In genomic region chr3:42408156-42408555, GRCh38 we compare ENCODE assay signal across 29 cellular contexts. TPM values are rescaled to one million over a fixed set of nuclear protein-coding genes. Genes with fewer than 3 reads are reported as not detected.
DNase-seq lines count a peak whose midpoint lies in the region; ATAC-seq and TF ChIP-seq lines count a peak whose summit lies in the region.
"Had no signal": no experiment of that assay in that cellular context is flagged by ENCODE, and none has a peak within 500 bp of the region (broad histone marks: within the 10 kb centered on the region; RNA-seq: fewer than 3 reads in every experiment).

No MANE protein-coding gene starts in this region.

- H3F3A ChIP-seq in GM23338 (replicated peaks; ENCODE audit: low read depth): no peaks in the 10 kb centered on the region

- H2AFZ ChIP-seq in GM23338 (no peak overlapping the region), mammary epithelial cell (ENCODE audit: low read depth, low read length) (peak overlapping the region; percentile 29), trophoblast cell (ENCODE audit: insufficient read depth, low read length, poor library complexity) (no peak overlapping the region)

- no peak overlapping the region for H3K4ac ChIP-seq in trophoblast cell (ENCODE audit: low read depth, low read length)

- H3K36me3 ChIP-seq in cardiac muscle cell (no peaks in the 10 kb centered on the region), GM23338 (ENCODE audit: insufficient read depth) (no peaks in the 10 kb centered on the region), mammary epithelial cell (ENCODE audit: insufficient read depth, low read length) (no peaks in the 10 kb centered on the region), trophoblast cell (ENCODE audit: control insufficient read depth in 1 of 2, insufficient read depth in 2 of 2, low read length in 2 of 2) (no peaks in the 10 kb centered on the region)
- H3K36me3 ChIP-seq: BE2C, BLaER1 had no signal

- no peak overlapping the region for H4K12ac ChIP-seq in trophoblast cell (ENCODE audit: low read depth, low read length)

- H2BK12ac ChIP-seq in trophoblast cell (ENCODE audit: low read length): no peak overlapping the region

- H4K20me1 ChIP-seq in GM23338 (replicated peaks; ENCODE audit: insufficient read depth): no peaks in the 10 kb centered on the region
- no peaks in the 10 kb centered on the region for H4K20me1 ChIP-seq in mammary epithelial cell (ENCODE audit: insufficient read depth, low read length)
- H4K20me1 ChIP-seq: BLaER1 had no signal

- dilution Hi-C loops in mammary epithelial cell (cut with HindIII; ENCODE audit: low sequenced_read_pairs): no loop called here

- H3K9me3 Mint-ChIP-seq in GM23338 (no peaks in the 10 kb centered on the region; the same call in 1 of the 3 replicates), endothelial cell (ENCODE audit: unreplicated experiment) (no peaks in the 10 kb centered on the region)
- no peaks in the 10 kb centered on the region for H3K9me3 Mint-ChIP-seq in activated naive CD8-positive, alpha-beta T cell treated with anti-CD3 and anti-CD28 coated beads for 36 hours

- no peak overlapping the region for H2BK120ac ChIP-seq in trophoblast cell (ENCODE audit: insufficient read depth, low read length, poor library complexity)

- no peaks in the 10 kb centered on the region for H3K36me3 Mint-ChIP-seq in GM23338 (ENCODE audit: low read depth)
- H3K36me3 Mint-ChIP-seq in endothelial cell (ENCODE audit: low read depth, unreplicated experiment): no peaks in the 10 kb centered on the region
- H3K36me3 Mint-ChIP-seq in activated naive CD8-positive, alpha-beta T cell treated with anti-CD3 and anti-CD28 coated beads for 36 hours: no peaks in the 10 kb centered on the region
- H3K36me3 Mint-ChIP-seq: CD14-positive monocyte; CD4-positive, alpha-beta memory T cell; CD4-positive, CD25-positive, alpha-beta regulatory T cell; CD8-positive, alpha-beta memory T cell had no signal

- no peak overlapping the region for H4K91ac ChIP-seq in trophoblast cell (ENCODE audit: low read depth, low read length)

- CTCF ChIA-PET in mammary epithelial cell (lab: Charles Lee; ENCODE audit: low non-redundant PET): no interaction called here

- H3K27ac ChIP-seq in cardiac muscle cell: peak overlapping the region; percentile 79
- no peak overlapping the region for H3K27ac ChIP-seq in right cardiac atrium (ENCODE audit: low read length)
- H3K27ac ChIP-seq in GM23338 (ENCODE audit: low read depth): no peak overlapping the region
- H3K27ac ChIP-seq in mammary epithelial cell (ENCODE audit: insufficient read depth, low read depth, low read length): no peak overlapping the region
- no peak overlapping the region for H3K27ac ChIP-seq in trophoblast cell (ENCODE audit: low read depth, low read length)
- H3K27ac ChIP-seq: BLaER1 had no signal

- H2BK5ac ChIP-seq in trophoblast cell (ENCODE audit: low read depth, low read length, poor library complexity): no peak overlapping the region

- H3K4me1 ChIP-seq in cardiac muscle cell (ENCODE audit: low read depth) (peaks cover 24% of the 10 kb centered on the region), right cardiac atrium (ENCODE audit: control insufficient read depth, insufficient read depth, low read length) (no peaks in the 10 kb centered on the region), GM23338 (ENCODE audit: insufficient read depth) (no peaks in the 10 kb centered on the region), mammary epithelial cell (ENCODE audit: insufficient read depth, low read length) (peaks cover 11% of the 10 kb centered on the region), trophoblast cell (ENCODE audit: control insufficient read depth in 1 of 2, insufficient read depth in 2 of 2, low read length in 2 of 2) (peaks cover 0 to 7% of the 10 kb centered on the region in 2 experiments)
- H3K4me1 ChIP-seq: BE2C, BLaER1 had no signal

- H3K4me2 ChIP-seq in GM23338 (no peak overlapping the region), mammary epithelial cell (ENCODE audit: insufficient read depth, low read depth, low read length) (no peak overlapping the region), trophoblast cell (ENCODE audit: low read length) (no peak overlapping the region)
- H3K4me2 ChIP-seq: BLaER1 had no signal

- no TSS peak for BruUV-seq in mammary epithelial cell (replicated peaks; lab: Mats Ljungman, UMichigan)

- H3K4me3 Mint-ChIP-seq in GM23338 (no peak overlapping the region), endothelial cell (ENCODE audit: unreplicated experiment) (no peak overlapping the region)
- no peak overlapping the region for H3K4me3 Mint-ChIP-seq in activated naive CD8-positive, alpha-beta T cell treated with anti-CD3 and anti-CD28 coated beads for 36 hours
- H3K4me3 Mint-ChIP-seq: CD14-positive monocyte; CD4-positive, alpha-beta memory T cell; CD4-positive, CD25-positive, alpha-beta regulatory T cell; CD8-positive, alpha-beta memory T cell had no signal

- DNase-seq in cardiac muscle cell (ENCODE audit: low read depth in 1 of 2, low spot score in 1 of 2) (no peak), right cardiac atrium (no peak), GM23338 (ENCODE audit: low spot score) (no peak), mammary epithelial cell (no peak), trophoblast cell (no peak), endothelial cell (ENCODE audit: low spot score) (no peak), NCI-H1930 (lab: John Stamatoyannopoulos, UW) (no peak)
- DNase-seq in activated naive CD8-positive, alpha-beta T cell treated with anti-CD3 and anti-CD28 coated beads for 36 hours: no peak
- DNase-seq: 8988T; ACHN; BE2C; C1 segment of cervical spinal cord; CD4-positive, alpha-beta memory T cell; CD4-positive, CD25-positive, alpha-beta regulatory T cell; CD8-positive, alpha-beta memory T cell; COR-L47; DMS 273 treated with DMSO at 0.1 percent for 48 hours; DMS153; DMS53; DMS79; DND-41; EL; GDM1 had no signal

- H3K23ac ChIP-seq in trophoblast cell (ENCODE audit: low read length): no peak overlapping the region

- H3K79me1 ChIP-seq in trophoblast cell (ENCODE audit: low read length): no peaks in the 10 kb centered on the region

- no peak overlapping the region for H3K4me3 ChIP-seq in cardiac muscle cell
- no peak overlapping the region for H3K4me3 ChIP-seq in right cardiac atrium (ENCODE audit: low read length)
- no peak overlapping the region for H3K4me3 ChIP-seq in GM23338
- no peak overlapping the region for H3K4me3 ChIP-seq in mammary epithelial cell (replicated peaks in 1 of 3; ENCODE audit: insufficient read depth in 1 of 3, low read depth in 2 of 3, low read length in 3 of 3)
- no peak overlapping the region for H3K4me3 ChIP-seq in trophoblast cell (ENCODE audit: low read depth, low read length)
- H3K4me3 ChIP-seq: BLaER1, GM12878 had no signal

- H3K79me2 ChIP-seq in GM23338 (replicated peaks; ENCODE audit: insufficient read depth): no peaks in the 10 kb centered on the region
- no peaks in the 10 kb centered on the region for H3K79me2 ChIP-seq in mammary epithelial cell (ENCODE audit: insufficient read depth, low read length)
- H3K79me2 ChIP-seq in trophoblast cell (ENCODE audit: control insufficient read depth, insufficient read depth, low read length, poor library complexity): no peaks in the 10 kb centered on the region

- intact Hi-C loops in right cardiac atrium (cut with DNase I) (no loop called here), mammary epithelial cell (cut with micrococcal nuclease) (no loop called here)

- H2AK5ac ChIP-seq in trophoblast cell (ENCODE audit: low read length): no peak overlapping the region

- H3K27me3 Mint-ChIP-seq in GM23338 (ENCODE audit: insufficient read depth, low read depth, poor library complexity) (peaks cover 2% of the 10 kb centered on the region), endothelial cell (ENCODE audit: unreplicated experiment) (peaks cover 4% of the 10 kb centered on the region)
- H3K27me3 Mint-ChIP-seq in activated naive CD8-positive, alpha-beta T cell treated with anti-CD3 and anti-CD28 coated beads for 36 hours: no peaks in the 10 kb centered on the region
- H3K27me3 Mint-ChIP-seq: CD4-positive, CD25-positive, alpha-beta regulatory T cell had no signal

- H3K27me3 ChIP-seq in cardiac muscle cell (no peaks in the 10 kb centered on the region), right cardiac atrium (ENCODE audit: control insufficient read depth, insufficient read depth) (no peaks in the 10 kb centered on the region), GM23338 (ENCODE audit: insufficient read depth) (no peaks in the 10 kb centered on the region), mammary epithelial cell (ENCODE audit: insufficient read depth, low read length) (no peaks in the 10 kb centered on the region), trophoblast cell (ENCODE audit: insufficient read depth, low read length) (no peaks in the 10 kb centered on the region)
- H3K27me3 ChIP-seq: BE2C, BLaER1 had no signal

- H4K8ac ChIP-seq in trophoblast cell (ENCODE audit: low read depth, low read length): no peak overlapping the region

- H3K14ac ChIP-seq in trophoblast cell (ENCODE audit: low read length): no peak overlapping the region

- no peak overlapping the region for H3K9ac ChIP-seq in mammary epithelial cell (ENCODE audit: insufficient read depth, low read length)
- H3K9ac ChIP-seq in trophoblast cell (ENCODE audit: low read length): no peak overlapping the region
- H3K9ac ChIP-seq: BLaER1 had no signal

- H3K27ac Mint-ChIP-seq in GM23338: peak overlapping the region; percentile 39; the same call in 1 of the 2 replicates
- no peak overlapping the region for H3K27ac Mint-ChIP-seq in endothelial cell (ENCODE audit: unreplicated experiment)
- H3K27ac Mint-ChIP-seq in activated naive CD8-positive, alpha-beta T cell treated with anti-CD3 and anti-CD28 coated beads for 36 hours: no peak overlapping the region
- H3K27ac Mint-ChIP-seq: CD14-positive monocyte; CD4-positive, CD25-positive, alpha-beta regulatory T cell; CD8-positive, alpha-beta memory T cell had no signal

- H3K9me2 ChIP-seq in GM23338 (ENCODE audit: insufficient read depth): peaks cover 8% of the 10 kb centered on the region; the same call in 1 of the 2 replicates

- H3K4me1 Mint-ChIP-seq in GM23338 (peaks cover under 1% of the 10 kb centered on the region; the same call in 1 of the 3 replicates), endothelial cell (ENCODE audit: unreplicated experiment) (no peaks in the 10 kb centered on the region)
- H3K4me1 Mint-ChIP-seq in activated naive CD8-positive, alpha-beta T cell treated with anti-CD3 and anti-CD28 coated beads for 36 hours: peaks cover 8% of the 10 kb centered on the region
- H3K4me1 Mint-ChIP-seq: CD14-positive monocyte had no signal

- H3K18ac ChIP-seq in trophoblast cell (ENCODE audit: low read length): peak overlapping the region; percentile 30

- ATAC-seq in right cardiac atrium (no peak), GM23338 (no peak)
- ATAC-seq: GM12878 had no signal

- WGBS in right cardiac atrium: 81% methylated on average over 2 of the region's 2 CpGs
- 100% methylated on average over 1 of the region's 2 CpGs for WGBS in mammary epithelial cell (ENCODE audit: low coverage, missing lambda C conversion rate)
- WGBS in trophoblast cell (ENCODE audit: extremely low coverage, insufficient coverage, insufficient read length): no CpG with 5 or more reads among the region's 2 CpGs

- TF ChIP-seq CTCF in cardiac muscle cell (IDR thresholded peaks at IDR 0.05; ENCODE audit: low read depth, low read length) (no peak), GM23338 (conservative IDR thresholded peaks at IDR 0.05; ENCODE audit: low read depth in 2 of 2) (no peak), mammary epithelial cell (conservative IDR thresholded peaks at IDR 0.05 in 1 of 2, IDR thresholded peaks at IDR 0.05 in 1 of 2; ENCODE audit: extremely low read depth in 1 of 2, insufficient read depth in 1 of 2, low read depth in 1 of 2, low read length in 2 of 2) (no peak), endothelial cell (IDR thresholded peaks at IDR 0.05; ENCODE audit: unreplicated experiment) (no peak)

- no peaks in the 10 kb centered on the region for H3K9me3 ChIP-seq in cardiac muscle cell (ENCODE audit: low read depth)
- no peaks in the 10 kb centered on the region for H3K9me3 ChIP-seq in right cardiac atrium (ENCODE audit: control insufficient read depth, low read length)
- H3K9me3 ChIP-seq in mammary epithelial cell (replicated peaks; ENCODE audit: insufficient read depth, low read length): no peaks in the 10 kb centered on the region
- peaks cover 2% of the 10 kb centered on the region for H3K9me3 ChIP-seq in trophoblast cell (ENCODE audit: insufficient read depth, low read depth, low read length)
- H3K9me3 ChIP-seq: BE2C, BLaER1 had no signal

- in situ Hi-C loops in mammary epithelial cell (cut with MboI; ENCODE audit: low sequenced_read_pairs in 2 of 2): no loop called here

RNA-seq across cellular contexts. Expression of gene LYZL4, which starts 2.3 kb away (rescaled TPM):
- 4.3 and 5.4 TPM in 2 replicates for total RNA-seq in cardiac muscle cell
- 4.9 and 6.9 TPM in 2 replicates for polyA plus RNA-seq in cardiac muscle cell
- not detected for total RNA-seq in right cardiac atrium
- polyA plus RNA-seq in right cardiac atrium: not detected
- not detected in 2 replicates for total RNA-seq in GM23338 (2014; rRNA removed; shearing (Covaris generic))
- polyA plus RNA-seq in GM23338 (2016; fragmentation: Nextera tagmentation; extraction: Ambion mirVana): not detected in 2 replicates
- not detected for total RNA-seq in mammary epithelial cell
- polyA plus RNA-seq in mammary epithelial cell: not detected
- not detected for polyA minus RNA-seq in mammary epithelial cell
- 0.12 and 0.22 TPM in 2 replicates for polyA plus RNA-seq in trophoblast cell (2013)
- not detected for total RNA-seq in endothelial cell (ENCODE audit: unreplicated experiment)
- total RNA-seq in activated naive CD8-positive, alpha-beta T cell treated with anti-CD3 and anti-CD28 coated beads for 36 hours: not detected
- total RNA-seq: A673; CD4-positive, alpha-beta memory T cell; CD4-positive, CD25-positive, alpha-beta regulatory T cell; CD8-positive, alpha-beta memory T cell; G401 had no signal
- polyA plus RNA-seq: AG04450; CD14-positive monocyte; CD4-positive, alpha-beta memory T cell; CD4-positive, CD25-positive, alpha-beta regulatory T cell; CD8-positive, alpha-beta memory T cell had no signal
